Comparison of ENCODE assay signal across 6 cellular contexts in genomic region chr3:104353951-104354350, GRCh38.
"Had no signal": no experiment of that assay in that cellular context is flagged by ENCODE, and none has a peak within 500 bp of the region (broad histone marks: within the 10 kb centered on the region; RNA-seq: fewer than 3 reads in every experiment).

No MANE protein-coding gene starts in this region.

- DNase-seq: IMR-90, KG1 had no signal

- ATAC-seq: HepG2 had no signal

- H3K9ac ChIP-seq: KMS-11 had no signal

- FAIRE-seq: HepG2, HTR-8/SVneo had no signal

- H3K4me2 ChIP-seq: KMS-11 had no signal

- H3K27ac ChIP-seq: HL-60, KMS-11 had no signal
